In genomic region chr10:71217266-71218045, GRCh38 we compare ENCODE assay signal across 8 cellular contexts. TPM values are rescaled to one million over a fixed set of nuclear protein-coding genes. Genes with fewer than 3 reads are reported as not detected.
DNase-seq lines count a peak whose midpoint lies in the region; ATAC-seq and TF ChIP-seq lines count a peak whose summit lies in the region.

No MANE protein-coding gene starts in this region.

- H4K91ac ChIP-seq in mesenchymal stem cell (ENCODE audit: low read length): peak overlapping the region; percentile 88

- H2BK12ac ChIP-seq in mesenchymal stem cell (ENCODE audit: low read length in 2 of 2): peak overlapping the region; percentile 70 to 78

- H2AFZ ChIP-seq in mesenchymal stem cell (ENCODE audit: low read depth, low read length): no peak overlapping the region

- H3K27me3 ChIP-seq in ectodermal cell (ENCODE audit: control insufficient read depth, insufficient read depth, low read length, poor library complexity, severe bottlenecking) (peaks cover 45% of the 10 kb centered on the region), mesenchymal stem cell (ENCODE audit: control insufficient read depth in 1 of 2, insufficient read depth in 1 of 2, low read length in 2 of 2) (peaks cover 0 to 85% of the 10 kb centered on the region in 2 experiments), upper lobe of left lung (no peaks in the 10 kb centered on the region)

- no peak overlapping the region for H2BK5ac ChIP-seq in mesenchymal stem cell (ENCODE audit: low read depth, low read length, poor library complexity, severe bottlenecking)

- H3K14ac ChIP-seq in mesenchymal stem cell (ENCODE audit: low read length in 2 of 2): no peak overlapping the region

- peak overlapping the region; percentile 71 to 76 for H3K4ac ChIP-seq in mesenchymal stem cell (ENCODE audit: low read depth in 1 of 2, low read length in 2 of 2)

- peak overlapping the region; percentile 79 for H3K4me2 ChIP-seq in mesenchymal stem cell (ENCODE audit: low read length, poor library complexity, severe bottlenecking)

- no peak for TF ChIP-seq POLR2A in upper lobe of left lung (IDR thresholded peaks at IDR 0.05)

- peak overlapping the region; percentile 74 to 84 for H3K18ac ChIP-seq in mesenchymal stem cell (ENCODE audit: low read depth in 1 of 2, low read length in 2 of 2)

- H3K9me3 ChIP-seq in ectodermal cell (ENCODE audit: control insufficient read depth, low read length): no peaks in the 10 kb centered on the region
- H3K9me3 ChIP-seq in mesenchymal stem cell (ENCODE audit: control insufficient read depth, low read length): no peaks in the 10 kb centered on the region
- H3K9me3 ChIP-seq in upper lobe of left lung: no peaks in the 10 kb centered on the region

- H3K9ac ChIP-seq in mesenchymal stem cell (ENCODE audit: low read length): peak overlapping the region; percentile 89

- no peak for TF ChIP-seq CTCF in upper lobe of left lung (IDR thresholded peaks at IDR 0.05)

- WGBS in ectodermal cell, 2 experiments: 1% methylated on average over 56 to 57 of the region's 57 CpGs
- 1% methylated on average over 52 of the region's 57 CpGs for WGBS in mesenchymal stem cell
- 5% methylated on average over 46 to 52 of the region's 57 CpGs for WGBS in upper lobe of left lung, 2 donors

- H3K36me3 ChIP-seq in ectodermal cell (ENCODE audit: control insufficient read depth, insufficient read depth, low read length) (no peaks in the 10 kb centered on the region), mesenchymal stem cell (ENCODE audit: control insufficient read depth in 1 of 2, insufficient read depth in 2 of 2, low read depth in 1 of 2, low read length in 2 of 2) (no peaks in the 10 kb centered on the region), upper lobe of left lung (no peaks in the 10 kb centered on the region)

- H2BK120ac ChIP-seq in mesenchymal stem cell (ENCODE audit: low read depth, low read length): peak overlapping the region; percentile 75

- H3K4me3 ChIP-seq in ectodermal cell (ENCODE audit: insufficient read depth, low read depth, low read length) (peak overlapping the region; percentile 37), mesenchymal stem cell (ENCODE audit: insufficient read depth in 1 of 2, low read depth in 1 of 2, low read length in 2 of 2) (peak overlapping the region; percentile 45 to 75), upper lobe of left lung (peak overlapping the region; percentile 47 to 58 (median 52))

- H3K4me1 ChIP-seq in ectodermal cell (ENCODE audit: control insufficient read depth, insufficient read depth, low read length): peaks cover 40% of the 10 kb centered on the region
- peaks cover 28% of the 10 kb centered on the region for H3K4me1 ChIP-seq in mesenchymal stem cell (ENCODE audit: control insufficient read depth, insufficient read depth, low read depth, low read length)
- peaks cover 25 to 40% (median 33%) of the 10 kb centered on the region in 4 donors for H3K4me1 ChIP-seq in upper lobe of left lung

- H4K8ac ChIP-seq in mesenchymal stem cell (ENCODE audit: low read length): peak overlapping the region; percentile 70

- H3K23ac ChIP-seq in mesenchymal stem cell (ENCODE audit: low read length in 2 of 2): peak overlapping the region in 1 of 2 experiments; percentile 48

- no peak overlapping the region for H2AK5ac ChIP-seq in mesenchymal stem cell (ENCODE audit: low read length, severe bottlenecking)

- no peak overlapping the region for H3K27ac ChIP-seq in ectodermal cell (ENCODE audit: insufficient read depth, low read depth, low read length, poor library complexity, severe bottlenecking)
- H3K27ac ChIP-seq in mesenchymal stem cell (ENCODE audit: low read length, poor library complexity, severe bottlenecking): no peak overlapping the region
- peak overlapping the region; percentile 14 to 70 (median 46) for H3K27ac ChIP-seq in upper lobe of left lung

- no peak for TF ChIP-seq EP300 in upper lobe of left lung (IDR thresholded peaks at IDR 0.05)

- H3K79me1 ChIP-seq in mesenchymal stem cell (replicated peaks; ENCODE audit: low read length, poor library complexity, severe bottlenecking): no peaks in the 10 kb centered on the region

- ATAC-seq in upper lobe of left lung (ENCODE audit: low FRiP score in 2 of 2) (peak in 1 of 2 donors; percentile 9), HG03378 (IDR thresholded peaks at IDR 0.05; ENCODE audit: unreplicated experiment) (no peak), GM21360 (IDR thresholded peaks at IDR 0.05; ENCODE audit: unreplicated experiment) (no peak)

- DNase-seq in Daoy (ENCODE audit: low read depth) (peak; percentile 47), NCI-H2227 treated with DMSO at 0.1 percent for 48 hours (lab: John Stamatoyannopoulos, UW) (peak; percentile 50), mesenchymal stem cell (peak; percentile 58), upper lobe of left lung (peak in 1 of 2 donors; percentile 88)
- no peak for DNase-seq in stimulated activated naive CD4-positive, alpha-beta T cell treated with Interleukin-2 at 50 U/mL for 16 hours (lab: John Stamatoyannopoulos, UW)

- peak overlapping the region; percentile 99 for H2BK15ac ChIP-seq in mesenchymal stem cell (ENCODE audit: low read depth, poor library complexity, severe bottlenecking)

RNA-seq across cellular contexts. Expression of gene UNC5B, which starts 5.1 kb away (rescaled TPM):
- total RNA-seq in Daoy (2014; rRNA removed; shearing (Covaris generic)): 4.0 and 6.0 TPM in 2 replicates
- polyA plus RNA-seq in ectodermal cell (2013, experiment 1 of 4): 10.3 TPM
- 14.9 TPM for polyA plus RNA-seq in ectodermal cell (2013, experiment 2 of 4)
- 9.4 TPM for polyA plus RNA-seq in ectodermal cell (2013, experiment 3 of 4)
- 9.2 TPM for polyA plus RNA-seq in ectodermal cell (2013, experiment 4 of 4)
- 40.6 TPM for polyA plus RNA-seq in mesenchymal stem cell (2013, experiment 1 of 2)
- 38.6 TPM for polyA plus RNA-seq in mesenchymal stem cell (2013, experiment 2 of 2)
- total RNA-seq in upper lobe of left lung: 10 to 100 TPM in 4 of 6 donors, 1 to 10 TPM in 2; 8.4 to 27.7 (median 20.5) TPM

Comparison
In these comparisons a context has a peak if more than half of its experiments do, and no peak if none do; other contexts are left out.
1. H3K27ac ChIP-seq: peak in upper lobe of left lung (4 of 4); none in ectodermal cell (single experiment) and mesenchymal stem cell (single experiment).
2. Peak in every context shown above with its lines, with median percentiles within 50 percentile points of each other: H3K4me3 ChIP-seq.